8 cellular contexts compared by ENCODE assay signal in genomic region chr12:54215990-54216579, GRCh38. TPM values are rescaled to one million over a fixed set of nuclear protein-coding genes. Genes with fewer than 3 reads are reported as not detected.
DNase-seq lines count a peak whose midpoint lies in the region; ATAC-seq and TF ChIP-seq lines count a peak whose summit lies in the region.

No MANE protein-coding gene starts in this region.

- H3K36me3 ChIP-seq in left ventricle myocardium inferior: no peaks in the 10 kb centered on the region
- H3K36me3 ChIP-seq in upper lobe of right lung: no peaks in the 10 kb centered on the region
- no peaks in the 10 kb centered on the region for H3K36me3 ChIP-seq in BE2C
- H3K36me3 ChIP-seq in HAP-1 (replicated peaks): no peaks in the 10 kb centered on the region

- TF ChIP-seq CTCF in left ventricle myocardium inferior (IDR thresholded peaks at IDR 0.05; ENCODE audit: borderline replicate concordance): no peak
- no peak for TF ChIP-seq CTCF in upper lobe of right lung (IDR thresholded peaks at IDR 0.05)
- TF ChIP-seq CTCF in BE2C (IDR thresholded peaks at IDR 0.05; ENCODE audit: low read depth, low read length): no peak

- ATAC-seq in Right ventricle myocardium superior (ENCODE audit: poor library complexity) (no peak), Right ventricle myocardium inferior (no peak), upper lobe of right lung (no peak)

- H3K27me3 ChIP-seq in left ventricle myocardium inferior (ENCODE audit: low read depth) (peaks cover 63% of the 10 kb centered on the region), upper lobe of right lung (peaks cover 29% of the 10 kb centered on the region), BE2C (peaks cover 8% of the 10 kb centered on the region), HAP-1 (ENCODE audit: low read depth) (no peaks in the 10 kb centered on the region; the same call in 1 of the 2 replicates)

- DNase-seq in Right ventricle myocardium superior: peak; percentile 61
- DNase-seq in Right ventricle myocardium inferior (ENCODE audit: missing footprints): no peak
- peak; percentile 51 to 59 for DNase-seq in activated CD4-positive, alpha-beta T cell treated with anti-CD3 and anti-CD28 coated beads, Interleukin-2, amount 50 U/mL, for 4 hours
- peak; percentile 19 for DNase-seq in left ventricle myocardium inferior
- peak; percentile 67 for DNase-seq in upper lobe of right lung
- DNase-seq in BE2C: no peak
- no peak for DNase-seq in cortex of kidney (lab: John Stamatoyannopoulos, UW)
- no peak for DNase-seq in HAP-1 (ENCODE audit: low spot score in 2 of 2)

- H3K9me3 ChIP-seq in left ventricle myocardium inferior (replicated peaks) (no peaks in the 10 kb centered on the region), upper lobe of right lung (no peaks in the 10 kb centered on the region), BE2C (no peaks in the 10 kb centered on the region), HAP-1 (no peaks in the 10 kb centered on the region)

- H3K4me1 ChIP-seq in left ventricle myocardium inferior (peaks cover 39% of the 10 kb centered on the region), upper lobe of right lung (peaks cover 29% of the 10 kb centered on the region), BE2C (peaks cover 3% of the 10 kb centered on the region; the same call in 1 of the 2 replicates), HAP-1 (peaks cover 3% of the 10 kb centered on the region)

- H3K27ac ChIP-seq in left ventricle myocardium inferior (replicated peaks) (no peak overlapping the region), upper lobe of right lung (no peak overlapping the region)

- intact Hi-C loops in Right ventricle myocardium superior (cut with DNase I) (loop anchor here (5.0 kb wide), 1 partner anchor 146 kb away; the partner anchor contains the start of gene GPR84), Right ventricle myocardium inferior (cut with DNase I) (loop anchor here (5.0 kb wide), 1 partner anchor 61 kb away; no protein-coding TSS in a partner anchor), left ventricle myocardium inferior (cut with micrococcal nuclease) (no loop called here), upper lobe of right lung (cut with DNase I) (no loop called here)

- peak overlapping the region; percentile 60 for H3K4me3 ChIP-seq in left ventricle myocardium inferior
- peak overlapping the region; percentile 28 for H3K4me3 ChIP-seq in upper lobe of right lung
- no peak overlapping the region for H3K4me3 ChIP-seq in BE2C (ENCODE audit: low read depth, low read length)
- no peak overlapping the region for H3K4me3 ChIP-seq in HAP-1

- in situ Hi-C loops in HAP-1 (cut with MboI; ENCODE audit: low sequenced_read_pairs): no loop called here

RNA-seq across cellular contexts. Expression of gene SMUG1, which starts 27.3 kb away (rescaled TPM):
- total RNA-seq in Right ventricle myocardium superior (16.5 TPM), Right ventricle myocardium inferior (17.6 TPM), left ventricle myocardium inferior (16.2 TPM), upper lobe of right lung (22.7 TPM)
- polyA plus RNA-seq in BE2C (2012; ENCODE audit: insufficient read depth, insufficient read length, low read depth): 66.2 TPM

Comparison
In these comparisons a context has a peak if more than half of its experiments do, and no peak if none do; other contexts are left out.
1. DNase-seq: peak in Right ventricle myocardium superior (single experiment), activated CD4-positive, alpha-beta T cell treated with anti-CD3 and anti-CD28 coated beads, Interleukin-2, amount 50 U/mL, for 4 hours (2 of 2), left ventricle myocardium inferior (single experiment) and upper lobe of right lung (single experiment); none in Right ventricle myocardium inferior (single experiment), BE2C (single experiment), cortex of kidney (single experiment) and HAP-1 (0 of 2).
2. intact Hi-C loops: an anchor here in Right ventricle myocardium superior (5.0 kb wide) and Right ventricle myocardium inferior (5.0 kb wide); none called in left ventricle myocardium inferior and upper lobe of right lung.
3. H3K4me3 ChIP-seq: peak in left ventricle myocardium inferior (single experiment) and upper lobe of right lung (single experiment); none in BE2C (single experiment) and HAP-1 (single experiment).